Comparison of ENCODE assay signal across 9 cellular contexts in genomic region chr2:60796573-60797509, GRCh38. TPM values are rescaled to one million over a fixed set of nuclear protein-coding genes. Genes with fewer than 3 reads are reported as not detected.
DNase-seq lines count a peak whose midpoint lies in the region; ATAC-seq and TF ChIP-seq lines count a peak whose summit lies in the region.
"Had no signal": no experiment of that assay in that cellular context is flagged by ENCODE, and none has a peak within 500 bp of the region (broad histone marks: within the 10 kb centered on the region; RNA-seq: fewer than 3 reads in every experiment).

No MANE protein-coding gene starts in this region.

- TF ChIP-seq CTCF in CD8-positive, alpha-beta T cell (IDR thresholded peaks at IDR 0.05), result no peak
- TF ChIP-seq CTCF in HEK293 (tag by site-specific recombination; IDR thresholded peaks at IDR 0.05) (no peak), brain microvascular endothelial cell (IDR thresholded peaks at IDR 0.05; ENCODE audit: low read depth, low read length, missing control alignments) (no peak)

- in situ Hi-C loops in brain microvascular endothelial cell (cut with HindIII; ENCODE audit: low pct_ligation_motif_present, low sequenced_read_pairs), result no loop called here

- ATAC-seq in CD8-positive, alpha-beta T cell, result no peak
- ATAC-seq in GM19463 (IDR thresholded peaks at IDR 0.05; ENCODE audit: unreplicated experiment), result no peak
- no peak for ATAC-seq in HG03135 (IDR thresholded peaks at IDR 0.05; ENCODE audit: unreplicated experiment)

- H3K4me1 Mint-ChIP-seq in CD8-positive, alpha-beta T cell (ENCODE audit: low read depth), result peaks cover 11% of the 10 kb centered on the region

- H3K4me3 ChIP-seq in CD8-positive, alpha-beta T cell (ENCODE audit: low read depth, low read length), result no peak overlapping the region
- H3K4me3 ChIP-seq in HEK293 (ENCODE audit: low read depth, low read length) (no peak overlapping the region), brain microvascular endothelial cell (ENCODE audit: low read depth, low read length) (no peak overlapping the region)

- POLR2A ChIA-PET in CD8-positive, alpha-beta T cell (lab: Charles Lee), result no interaction called here
- POLR2A ChIA-PET in HEK293 (lab: Yijun Ruan, JAX), result no interaction called here

- DNase-seq in CD8-positive, alpha-beta T cell, result no peak
- DNase-seq in SKM-1 treated with dmso at 0.1 percent for 144 hours (lab: John Stamatoyannopoulos, UW; ENCODE audit: unreplicated experiment) (peak; percentile 99), iris pigment epithelial cell (ENCODE audit: low read depth) (peak; percentile 31), brain microvascular endothelial cell (no peak)
- no peak for DNase-seq in activated effector memory CD4-positive, alpha-beta T cell treated with Interleukin-2 at 50 U/mL for 16 hours

- peak overlapping the region; percentile 41 for H3K27ac Mint-ChIP-seq in CD8-positive, alpha-beta T cell

- H3K4me1 ChIP-seq in CD8-positive, alpha-beta T cell (ENCODE audit: insufficient read depth, low read length), result no peaks in the 10 kb centered on the region
- H3K4me1 ChIP-seq in HEK293 (ENCODE audit: control insufficient read depth, insufficient read depth, low read length), result no peaks in the 10 kb centered on the region

- H3K9me3 Mint-ChIP-seq in CD8-positive, alpha-beta T cell, result no peaks in the 10 kb centered on the region

- H3K27me3 Mint-ChIP-seq in CD8-positive, alpha-beta T cell (ENCODE audit: low read depth), result no peaks in the 10 kb centered on the region

- no peak overlapping the region for H3K4me3 Mint-ChIP-seq in CD8-positive, alpha-beta T cell

- H3K27me3 ChIP-seq in CD8-positive, alpha-beta T cell (ENCODE audit: insufficient read depth, low read length), result no peaks in the 10 kb centered on the region
- no peaks in the 10 kb centered on the region for H3K27me3 ChIP-seq in brain microvascular endothelial cell (replicated peaks)

- H3K9me3 ChIP-seq in CD8-positive, alpha-beta T cell (ENCODE audit: low read length), result no peaks in the 10 kb centered on the region
- H3K9me3 ChIP-seq in HEK293 (ENCODE audit: control insufficient read depth, insufficient read depth, low read depth, low read length), result no peaks in the 10 kb centered on the region

- H3K36me3 ChIP-seq in CD8-positive, alpha-beta T cell (ENCODE audit: insufficient read depth, low read length), result peaks cover 33% of the 10 kb centered on the region
- peaks cover 61 to 79% of the 10 kb centered on the region in 2 experiments for H3K36me3 ChIP-seq in HEK293 (ENCODE audit: control insufficient read depth in 2 of 2, insufficient read depth in 1 of 2, low read length in 2 of 2)
- H3K36me3 ChIP-seq in brain microvascular endothelial cell (replicated peaks), result peaks cover 14% of the 10 kb centered on the region

- intact Hi-C loops in CD8-positive, alpha-beta T cell (cut with DNase I, micrococcal nuclease), result no loop called here

- CTCF ChIA-PET in CD8-positive, alpha-beta T cell (lab: Charles Lee), result interaction anchor here (1.1 kb wide), 1 partner anchor 201 kb away, joined by 6 read pairs; no protein-coding TSS in a partner anchor
- CTCF ChIA-PET in HEK293 (lab: Yijun Ruan, JAX), result interaction anchor here (0.8 kb wide), 1 partner anchor 74 kb away, joined by 3 read pairs; no protein-coding TSS in a partner anchor

- no peak overlapping the region for H3K27ac ChIP-seq in CD8-positive, alpha-beta T cell (ENCODE audit: low read depth, low read length)
- H3K27ac ChIP-seq in HEK293 (ENCODE audit: extremely low read depth, low read depth, low read length) (no peak overlapping the region), brain microvascular endothelial cell (no peak overlapping the region)
- H3K27ac ChIP-seq: KMS-11 had no signal

- H3K36me3 Mint-ChIP-seq in CD8-positive, alpha-beta T cell, result peaks cover 73% of the 10 kb centered on the region

TF ChIP-seq in HEK293, 187 proteins besides CTCF, POLR2A, EP300 and RAD21:
- TF ChIP-seq ZNF830 (tag by site-specific recombination; IDR thresholded peaks at IDR 0.05; ENCODE audit: low read depth), result no peak
- TF ChIP-seq PRDM1 (tag by site-specific recombination; IDR thresholded peaks at IDR 0.05), result 0 out of 2 replicates have a peak, but pooled peaks have one; percentile 7

RNA-seq across cellular contexts. Expression of gene PAPOLG, which starts 40.8 kb away (rescaled TPM):
- total RNA-seq in CD8-positive, alpha-beta T cell, result 10 to 100 TPM; 19.1 to 22.3 TPM

Comparison
In these comparisons a context has a peak if more than half of its experiments do, and no peak if none do; other contexts are left out.
1. DNase-seq: peak in SKM-1 treated with dmso at 0.1 percent for 144 hours (single experiment) and iris pigment epithelial cell (single experiment); none in CD8-positive, alpha-beta T cell (0 of 7), activated effector memory CD4-positive, alpha-beta T cell treated with Interleukin-2 at 50 U/mL for 16 hours (single experiment) and brain microvascular endothelial cell (single experiment).